8 cellular contexts compared by ENCODE assay signal in genomic region chr11:114159802-114160588, GRCh38.
DNase-seq lines count a peak whose midpoint lies in the region; ATAC-seq and TF ChIP-seq lines count a peak whose summit lies in the region.

No MANE protein-coding gene starts in this region.

- H3K36me3 Mint-ChIP-seq in central memory CD8-positive, alpha-beta T cell (ENCODE audit: insufficient read depth), result peaks cover 8% of the 10 kb centered on the region

- H3K27ac ChIP-seq in DOHH2 (ENCODE audit: low read depth, low read length), result peak overlapping the region; percentile 78

- H4K20me1 ChIP-seq in DOHH2 (ENCODE audit: control insufficient read depth, insufficient read depth, low read depth, low read length), result no peaks in the 10 kb centered on the region

- no peak for TF ChIP-seq CTCF in DOHH2 (IDR thresholded peaks at IDR 0.05; ENCODE audit: low read depth, low read length, poor library complexity, severe bottlenecking)
- TF ChIP-seq CTCF in kidney epithelial cell (IDR thresholded peaks at IDR 0.05; ENCODE audit: insufficient read depth, low read length, poor library complexity, severe bottlenecking), result no peak

- H3K27me3 Mint-ChIP-seq in central memory CD8-positive, alpha-beta T cell, result no peaks in the 10 kb centered on the region

- H3K27me3 ChIP-seq in DOHH2 (ENCODE audit: control insufficient read depth, low read length) (no peaks in the 10 kb centered on the region), kidney epithelial cell (ENCODE audit: control insufficient read depth, insufficient read depth, low read length) (peaks cover 12% of the 10 kb centered on the region)

- peak overlapping the region; percentile 70 for H3K4me3 Mint-ChIP-seq in central memory CD8-positive, alpha-beta T cell

- H3K4me2 ChIP-seq in DOHH2 (ENCODE audit: low read length), result peak overlapping the region; percentile 64

- peak; percentile 89 for DNase-seq in NCI-H2227 treated with DMSO at 0.1 percent for 48 hours (lab: John Stamatoyannopoulos, UW)
- DNase-seq in activated CD4-positive, alpha-beta T cell treated with anti-CD3 and anti-CD28 coated beads for 1 hour, result peak; percentile 92
- DNase-seq in central memory CD8-positive, alpha-beta T cell (ENCODE audit: low spot score in 2 of 2), result peak; percentile 96
- peak; percentile 95 for DNase-seq in kidney epithelial cell (ENCODE audit: low read depth)
- DNase-seq in stimulated activated CD4-positive, alpha-beta T cell treated with anti-CD3 and anti-CD28 coated beads, Interleukin-15, amount 100 ng/mL, for 1 hour (ENCODE audit: low read depth in 1 of 2, low spot score in 1 of 2), result peak; percentile 85 to 92
- DNase-seq in amniotic stem cell (lab: John Stamatoyannopoulos, UW), result no peak

- peak; percentile 70 for ATAC-seq in HG03108 (IDR thresholded peaks at IDR 0.05; ENCODE audit: unreplicated experiment)
- peak; percentile 98 for ATAC-seq in central memory CD8-positive, alpha-beta T cell (replicated peaks; ENCODE audit: extremely low read depth, poor library complexity, severe bottlenecking)

- no peaks in the 10 kb centered on the region for H3K9me3 ChIP-seq in DOHH2 (ENCODE audit: control insufficient read depth, insufficient read depth, low read length)

- peaks cover 66% of the 10 kb centered on the region for H3K4me1 Mint-ChIP-seq in central memory CD8-positive, alpha-beta T cell

- peak overlapping the region; percentile 90 for H3K27ac Mint-ChIP-seq in central memory CD8-positive, alpha-beta T cell (ENCODE audit: low read depth)

- H3K79me2 ChIP-seq in DOHH2 (ENCODE audit: control insufficient read depth, low read length), result no peaks in the 10 kb centered on the region

- H3F3A ChIP-seq in DOHH2 (ENCODE audit: control insufficient read depth, insufficient read depth), result peaks cover 5% of the 10 kb centered on the region

- H3K9me3 Mint-ChIP-seq in central memory CD8-positive, alpha-beta T cell, result no peaks in the 10 kb centered on the region

- H3K36me3 ChIP-seq in DOHH2 (ENCODE audit: control insufficient read depth, low read length) (no peaks in the 10 kb centered on the region), kidney epithelial cell (ENCODE audit: control insufficient read depth, insufficient read depth, low read length) (no peaks in the 10 kb centered on the region)

- H3K4me3 ChIP-seq in DOHH2 (ENCODE audit: low read length) (peak overlapping the region; percentile 51), kidney epithelial cell (ENCODE audit: low read depth, low read length) (no peak overlapping the region)

- H3K4me1 ChIP-seq in DOHH2 (ENCODE audit: control insufficient read depth, low read length), result peaks cover 57% of the 10 kb centered on the region

- H3K9me2 ChIP-seq in DOHH2 (replicated peaks; ENCODE audit: control insufficient read depth, low read length), result no peaks in the 10 kb centered on the region
